Comparison of ENCODE assay signal across 1 cellular context in the genomic region with DNA sequence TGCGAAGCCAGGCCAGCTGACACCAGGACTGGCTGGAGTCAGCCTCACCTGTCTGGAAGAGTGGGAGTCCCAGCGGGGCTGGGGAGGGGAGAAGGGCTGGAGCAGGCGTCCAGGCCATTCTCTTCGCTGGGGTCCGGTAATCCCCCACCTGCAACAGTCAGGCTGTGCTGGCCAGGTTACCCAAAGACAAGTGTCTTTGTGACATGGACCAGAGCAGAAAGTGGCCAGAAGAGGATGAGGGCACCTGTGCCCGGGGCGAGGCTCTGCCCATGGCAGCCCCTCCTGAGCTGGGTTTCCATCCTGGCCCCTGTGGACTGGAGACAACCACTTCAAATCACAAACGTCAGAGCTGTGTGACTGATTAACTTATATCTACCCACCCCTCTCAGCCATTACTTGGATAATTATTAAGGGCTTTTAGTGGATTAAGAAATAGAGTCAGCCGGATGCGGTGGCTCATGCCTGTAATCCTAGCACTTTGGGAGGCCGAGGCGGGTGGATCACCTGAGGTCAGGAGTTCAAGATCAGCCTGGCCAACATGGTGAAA.
TF ChIP-seq lines count a peak whose summit lies in the region.

No MANE protein-coding gene starts in this region.

TF ChIP-seq in HepG2, 621 proteins besides CTCF, POLR2A, EP300 and RAD21:
- TF ChIP-seq ZNF713 (CRISPR knock-in tag; IDR thresholded peaks at IDR 0.05) (no peak), YEATS2 (CRISPR knock-in tag; IDR thresholded peaks at IDR 0.05; ENCODE audit: borderline replicate concordance) (no peak), GLI4 (CRISPR knock-in tag; IDR thresholded peaks at IDR 0.05; ENCODE audit: borderline replicate concordance) (no peak), ZBTB43 (CRISPR knock-in tag; conservative IDR thresholded peaks at IDR 0.05) (no peak), HMG20A (CRISPR knock-in tag; IDR thresholded peaks at IDR 0.05; ENCODE audit: borderline replicate concordance) (no peak)
- TF ChIP-seq, protein P1, sequence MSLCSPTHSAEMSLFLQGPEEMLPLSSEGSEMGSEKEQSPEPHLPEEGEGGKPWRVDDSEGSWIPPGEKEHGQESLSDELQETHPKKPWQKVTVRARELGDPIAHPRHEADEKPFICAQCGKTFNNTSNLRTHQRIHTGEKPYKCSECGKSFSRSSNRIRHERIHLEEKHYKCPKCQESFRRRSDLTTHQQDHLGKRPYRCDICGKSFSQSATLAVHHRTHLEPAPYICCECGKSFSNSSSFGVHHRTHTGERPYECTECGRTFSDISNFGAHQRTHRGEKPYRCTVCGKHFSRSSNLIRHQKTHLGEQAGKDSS (CRISPR knock-in tag; IDR thresholded peaks at IDR 0.05; ENCODE audit: borderline replicate concordance, low read depth), result no peak
